ENCODE assay signal across 8 cellular contexts in the genomic region with DNA sequence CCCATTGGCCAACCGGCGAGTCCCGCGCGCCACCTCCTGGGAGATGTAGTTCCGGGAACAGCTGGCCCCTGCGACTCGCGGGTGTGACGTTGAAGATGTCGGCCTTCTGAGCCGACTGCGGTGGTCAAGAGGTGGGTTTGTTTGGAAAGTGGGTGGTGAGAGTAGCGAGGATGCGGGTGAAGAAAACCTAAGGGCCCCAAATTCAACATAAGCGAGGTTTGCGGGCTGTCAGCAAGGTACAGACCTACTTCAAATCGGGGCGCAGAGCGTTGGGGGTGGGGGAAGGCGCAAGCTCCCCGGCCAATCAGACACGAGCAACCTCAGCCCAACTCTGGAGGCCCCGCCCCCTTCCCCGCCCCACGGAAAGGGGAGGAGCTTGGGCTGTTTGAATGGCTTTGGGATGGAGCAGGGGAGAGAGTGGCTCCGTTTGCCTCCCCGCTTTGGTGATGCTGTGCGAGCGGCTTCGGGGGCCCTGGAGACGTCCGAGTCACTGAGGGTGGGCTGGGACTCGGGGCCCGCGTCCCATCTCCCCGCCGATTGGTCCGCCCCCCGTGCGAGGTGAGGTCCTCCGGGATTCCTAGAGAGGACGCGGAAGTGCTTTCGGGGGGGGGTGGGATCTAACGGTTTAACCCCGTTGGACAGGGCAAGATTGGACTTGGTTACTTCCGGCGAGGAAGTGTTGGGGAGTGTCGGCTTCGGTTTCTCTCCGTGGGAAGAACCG. TPM values are rescaled to one million over a fixed set of nuclear protein-coding genes. Genes with fewer than 3 reads are reported as not detected.
DNase-seq lines count a peak whose midpoint lies in the region; ATAC-seq and TF ChIP-seq lines count a peak whose summit lies in the region.

Gene ZKSCAN5, plus strand, starts transcription at position 60 of the 721 bp plus-strand sequence. CDS start 1,383 bp downstream, outside the sequence.

- no peaks in the 10 kb centered on the region for H3K9me3 ChIP-seq in left lung

- peak within 1 kb of the TSS; percentile 87 to 90 for H3K27ac ChIP-seq in left lung

- H3K27me3 Mint-ChIP-seq in activated CD4-positive, alpha-beta T cell treated with anti-CD3 and anti-CD28 coated beads, Interleukin-2, amount 10 ng/mL, durations not matched to agents 7 days and 5 days = no peaks in the 10 kb centered on the region

- POLR2A ChIA-PET in activated CD4-positive, alpha-beta T cell treated with anti-CD3 and anti-CD28 coated beads, Interleukin-2, amount 10 ng/mL, durations not matched to agents 7 days and 5 days (lab: Charles Lee) = no interaction called here

- H3K36me3 ChIP-seq in left lung = peaks cover 0 to 4% of the 10 kb centered on the region in 2 donors

- intact Hi-C loops in left lung (cut with DNase I) = no loop called here

- peak in 1 of 2 donors; percentile 12 for TF ChIP-seq CTCF in left lung (IDR thresholded peaks at IDR 0.05)

- peaks cover 23% of the 10 kb centered on the region for H3K36me3 Mint-ChIP-seq in activated CD4-positive, alpha-beta T cell treated with anti-CD3 and anti-CD28 coated beads, Interleukin-2, amount 10 ng/mL, durations not matched to agents 7 days and 5 days (ENCODE audit: low read depth)

- DNase-seq in C1 segment of cervical spinal cord (lab: John Stamatoyannopoulos, UW) = peak; percentile 97 to 100 (median 99)
- DNase-seq in NCI-H69 (lab: John Stamatoyannopoulos, UW) = peak; percentile 98
- peak; percentile 98 for DNase-seq in activated CD4-positive, alpha-beta T cell treated with anti-CD3 and anti-CD28 coated beads, Interleukin-2, amount 10 ng/mL, durations not matched to agents 7 days and 5 days
- peak; percentile 92 for DNase-seq in dedifferentiated amniotic fluid mesenchymal stem cell (ENCODE audit: extremely low spot score)
- DNase-seq in left lung = peak; percentile 97 to 99
- DNase-seq in stimulated activated CD4-positive, alpha-beta T cell treated with anti-CD3 and anti-CD28 coated beads, Interleukin-2, amount 100 ng/mL, for 4 hours (ENCODE audit: low read depth) = peak; percentile 95

- H3K4me3 Mint-ChIP-seq in activated CD4-positive, alpha-beta T cell treated with anti-CD3 and anti-CD28 coated beads, Interleukin-2, amount 10 ng/mL, durations not matched to agents 7 days and 5 days = peak within 1 kb of the TSS; percentile 92

- ATAC-seq in GM19351 (IDR thresholded peaks at IDR 0.05; ENCODE audit: unreplicated experiment) (peak; percentile 77), HG03520 (IDR thresholded peaks at IDR 0.05; ENCODE audit: unreplicated experiment) (peak; percentile 67), left lung (peak; percentile 95)

- peaks cover 29% of the 10 kb centered on the region for H3K4me1 Mint-ChIP-seq in activated CD4-positive, alpha-beta T cell treated with anti-CD3 and anti-CD28 coated beads, Interleukin-2, amount 10 ng/mL, durations not matched to agents 7 days and 5 days

- no peaks in the 10 kb centered on the region for H3K9me3 Mint-ChIP-seq in activated CD4-positive, alpha-beta T cell treated with anti-CD3 and anti-CD28 coated beads, Interleukin-2, amount 10 ng/mL, durations not matched to agents 7 days and 5 days

- CTCF ChIA-PET in activated CD4-positive, alpha-beta T cell treated with anti-CD3 and anti-CD28 coated beads, Interleukin-2, amount 10 ng/mL, durations not matched to agents 7 days and 5 days (lab: Charles Lee) = interaction anchor here (0.7 to 2.1 kb wide), 7 partner anchors 9 to 698 kb away, joined by 3 to 6 read pairs (median 4); partner anchors contain the start of gene ZNF655

- no peaks in the 10 kb centered on the region for H3K27me3 ChIP-seq in left lung

- peaks cover 22 to 47% of the 10 kb centered on the region in 2 donors for H3K4me1 ChIP-seq in left lung

- H3K4me3 ChIP-seq in left lung = peak within 1 kb of the TSS; percentile 71 to 86

- H3K27ac Mint-ChIP-seq in activated CD4-positive, alpha-beta T cell treated with anti-CD3 and anti-CD28 coated beads, Interleukin-2, amount 10 ng/mL, durations not matched to agents 7 days and 5 days = peak within 1 kb of the TSS; percentile 99

RNA-seq across cellular contexts. Expression of gene ZKSCAN5, which starts in this region (rescaled TPM):
- total RNA-seq in activated CD4-positive, alpha-beta T cell treated with anti-CD3 and anti-CD28 coated beads, Interleukin-2, amount 10 ng/mL, durations not matched to agents 7 days and 5 days = 10 to 100 TPM; 14.1 to 15.2 TPM
- total RNA-seq in left lung = 1 to 10 TPM; 6.7 to 7.6 TPM

Comparison
In these comparisons a context has a peak if more than half of its experiments do, and no peak if none do; other contexts are left out.
1. Peak in every context shown above with its lines: DNase-seq, ATAC-seq, H3K4me3 ChIP-seq and H3K27ac ChIP-seq.